Comparison of ENCODE assay signal across 1 cellular context in genomic region chr11:18986744-18987143, GRCh38.
TF ChIP-seq lines count a peak whose summit lies in the region.

No MANE protein-coding gene starts in this region.

TF ChIP-seq in WTC11, 78 proteins besides CTCF, POLR2A, EP300 and RAD21:
- TF ChIP-seq ATF6 (CRISPR knock-in tag; IDR thresholded peaks at IDR 0.05) (no peak), MYBL2 (CRISPR knock-in tag; IDR thresholded peaks at IDR 0.05) (no peak), ELF4 (CRISPR knock-in tag; IDR thresholded peaks at IDR 0.05; ENCODE audit: low read depth) (no peak), OVOL2 (CRISPR knock-in tag; IDR thresholded peaks at IDR 0.05; ENCODE audit: borderline replicate concordance) (no peak), E2F4 (CRISPR knock-in tag; IDR thresholded peaks at IDR 0.05; ENCODE audit: borderline replicate concordance, low read depth) (no peak), ZNF138 (CRISPR knock-in tag; conservative IDR thresholded peaks at IDR 0.05) (no peak), GTF2I (CRISPR knock-in tag; conservative IDR thresholded peaks at IDR 0.05) (no peak), JAZF1 (CRISPR knock-in tag; IDR thresholded peaks at IDR 0.05) (no peak), FOXJ3 (CRISPR knock-in tag; IDR thresholded peaks at IDR 0.05; ENCODE audit: borderline replicate concordance) (no peak), AFF4 (CRISPR knock-in tag; IDR thresholded peaks at IDR 0.05; ENCODE audit: borderline replicate concordance) (no peak), TEAD4 (CRISPR knock-in tag; IDR thresholded peaks at IDR 0.05) (no peak)
